In genomic region chr2:231067531-231067930, GRCh38 we compare ENCODE assay signal across 5 cellular contexts. TPM values are rescaled to one million over a fixed set of nuclear protein-coding genes. Genes with fewer than 3 reads are reported as not detected.
"Had no signal": no experiment of that assay in that cellular context is flagged by ENCODE, and none has a peak within 500 bp of the region (broad histone marks: within the 10 kb centered on the region; RNA-seq: fewer than 3 reads in every experiment).

No MANE protein-coding gene starts in this region.

RNA-seq across cellular contexts. Expression of gene C2orf72, which starts 30.2 kb away (rescaled TPM):
- total RNA-seq: MCF 10A, SJSA1 had no signal

RNA-seq across cellular contexts. Expression of gene HTR2B, which starts 57.3 kb away (rescaled TPM):
- total RNA-seq: activated CD4-positive, alpha-beta memory T cell treated with anti-CD3 and anti-CD28 coated beads for 36 hours; activated CD8-positive, alpha-beta memory T cell treated with anti-CD3 and anti-CD28 coated beads for 36 hours; MCF 10A; WTC11 had no signal
